Comparison of ENCODE assay signal across 18 cellular contexts in the genomic region with DNA sequence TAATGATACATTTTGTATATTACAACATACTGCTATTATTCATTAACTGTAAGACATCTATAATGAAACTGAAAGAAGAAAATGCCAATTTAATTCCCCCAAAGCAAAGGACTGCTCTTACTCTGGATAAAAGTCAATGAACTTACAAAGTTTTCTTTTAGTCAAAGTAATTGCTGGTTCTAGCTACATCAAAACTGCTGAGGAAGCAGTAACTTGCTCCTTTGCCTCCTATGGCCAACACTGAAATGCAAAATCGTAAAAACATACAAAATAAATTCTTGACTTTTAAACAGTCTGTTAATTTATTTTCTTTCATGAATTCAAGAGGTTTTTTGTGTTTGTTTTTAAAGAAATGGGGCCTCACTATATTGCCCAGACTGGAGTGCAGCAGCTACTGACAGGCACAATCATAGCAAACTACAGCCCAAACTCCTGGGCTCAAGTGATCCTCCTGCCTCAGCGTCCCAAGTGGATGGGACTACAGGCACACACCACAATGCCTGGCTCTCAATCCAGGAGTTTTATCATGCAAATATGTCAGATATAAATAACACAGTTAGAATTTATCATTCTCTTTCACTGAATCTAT.
"Had no signal": no experiment of that assay in that cellular context is flagged by ENCODE, and none has a peak within 500 bp of the region (broad histone marks: within the 10 kb centered on the region; RNA-seq: fewer than 3 reads in every experiment).

No MANE protein-coding gene starts in this region.

- ATAC-seq: activated naive CD8-positive, alpha-beta T cell treated with anti-CD3 and anti-CD28 coated beads, Interleukin-2, amount 50 U/mL, for 24 hours; esophagus mucosa; left lung; mucosa of descending colon; natural killer cell treated with Interleukin-12 subunit alpha and Interleukin-12 subunit beta and Interleukin-15 and Interleukin-18, amount 100 ng/mL, for 72 hours had no signal

- H3K4me1 ChIP-seq: breast epithelium, left lung, right atrium auricular region, suprapubic skin, tibial nerve had no signal

- H3K27ac ChIP-seq: breast epithelium, left lung, right atrium auricular region, suprapubic skin, tibial nerve had no signal

- H3K9me3 ChIP-seq: breast epithelium, left lung, mucosa of descending colon, right atrium auricular region, suprapubic skin, tibial nerve had no signal

- DNase-seq: activated CD4-positive, alpha-beta memory T cell treated with anti-CD3 and anti-CD28 coated beads, Interleukin-2, amount 10 ng/mL, durations not matched to agents 7 days and 5 days; activated CD4-positive, alpha-beta T cell treated with anti-CD3 and anti-CD28 coated beads, Interleukin-2, amount 10 ng/mL, durations not matched to agents 24 days and 14 days; activated naive CD8-positive, alpha-beta T cell treated with anti-CD3 and anti-CD28 coated beads, Interleukin-2, amount 50 U/mL, for 24 hours; activated T-cell treated with anti-CD3 and anti-CD28 coated beads, Interleukin-2, amount 50 U/mL, for 48 hours; endodermal cell; foreskin fibroblast; left lung; mucosa of descending colon; stimulated activated CD4-positive, alpha-beta T cell treated with anti-CD3 and anti-CD28 coated beads, Interleukin-15, amount 100 ng/mL, for 24 hours; stimulated activated CD4-positive, alpha-beta T cell treated with anti-CD3 and anti-CD28 coated beads, Interleukin-2, amount 100 ng/mL, for 24 hours; stimulated activated naive CD4-positive, alpha-beta T cell had no signal

- H3K27me3 ChIP-seq: breast epithelium, left lung, right atrium auricular region, suprapubic skin, tibial nerve had no signal

- H3K4me3 ChIP-seq: breast epithelium, left lung, lung, mucosa of descending colon, right atrium auricular region, suprapubic skin, tibial nerve had no signal
